8 cellular contexts compared by ENCODE assay signal in genomic region chr12:2876431-2877046, GRCh38. TPM values are rescaled to one million over a fixed set of nuclear protein-coding genes. Genes with fewer than 3 reads are reported as not detected.
DNase-seq lines count a peak whose midpoint lies in the region; ATAC-seq and TF ChIP-seq lines count a peak whose summit lies in the region.

No MANE protein-coding gene starts in this region.

- H3K27ac Mint-ChIP-seq in activated B cell treated with CpG ODN at 0.5 μM for 24 hours, result peak overlapping the region; percentile 65
- H3K27ac Mint-ChIP-seq in progenitor cell of endocrine pancreas, result peak overlapping the region; percentile 65

- H3K27ac ChIP-seq in HUES64 (ENCODE audit: low read depth, low read length), result peak overlapping the region; percentile 73

- ATAC-seq in GM21423 (IDR thresholded peaks at IDR 0.05; ENCODE audit: unreplicated experiment) (peak; percentile 32), activated B cell treated with CpG ODN at 0.5 μM for 24 hours (ENCODE audit: low read depth) (peak; percentile 20)

- H3K4me1 ChIP-seq in HUES64 (ENCODE audit: insufficient read depth, low read length), result peaks cover 11% of the 10 kb centered on the region

- H3K9me3 ChIP-seq in HUES64 (ENCODE audit: insufficient read depth, low read depth, low read length), result no peaks in the 10 kb centered on the region

- no peak for TF ChIP-seq CTCF in activated B cell treated with CpG ODN at 0.5 μM for 24 hours (IDR thresholded peaks at IDR 0.05)
- TF ChIP-seq CTCF in progenitor cell of endocrine pancreas (IDR thresholded peaks at IDR 0.05; ENCODE audit: unreplicated experiment), result no peak

- intact Hi-C loops in activated B cell treated with CpG ODN at 0.5 μM for 24 hours (cut with micrococcal nuclease), result loop anchor here (1.0 to 2.0 kb wide), 4 partner anchors 9 to 82 kb away; partner anchors contain the start of genes FKBP4, ITFG2 and TULP3

- peak overlapping the region; percentile 99 for H3K4me3 ChIP-seq in HUES64 (ENCODE audit: low read length)

- H3K27me3 Mint-ChIP-seq in activated B cell treated with CpG ODN at 0.5 μM for 24 hours (no peaks in the 10 kb centered on the region), progenitor cell of endocrine pancreas (no peaks in the 10 kb centered on the region)

- CTCF ChIA-PET in activated B cell treated with CpG ODN at 0.5 μM for 24 hours (lab: Charles Lee), result interaction anchor here (1.1 kb wide), 1 partner anchor 9 kb away, joined by 3 read pairs; no protein-coding TSS in a partner anchor

- peaks cover 9% of the 10 kb centered on the region for H3K36me3 Mint-ChIP-seq in activated B cell treated with CpG ODN at 0.5 μM for 24 hours (ENCODE audit: low read depth)
- peaks cover 11% of the 10 kb centered on the region for H3K36me3 Mint-ChIP-seq in progenitor cell of endocrine pancreas (ENCODE audit: insufficient read depth)

- peak overlapping the region; percentile 83 for H3K4me3 Mint-ChIP-seq in activated B cell treated with CpG ODN at 0.5 μM for 24 hours
- peak overlapping the region; percentile 71 for H3K4me3 Mint-ChIP-seq in progenitor cell of endocrine pancreas (ENCODE audit: low read depth)

- no peaks in the 10 kb centered on the region for H3K27me3 ChIP-seq in HUES64 (ENCODE audit: insufficient read depth, low read length)

- peak overlapping the region; percentile 96 for H3K9ac ChIP-seq in HUES64 (ENCODE audit: low read depth, low read length)

- H3K4me1 Mint-ChIP-seq in activated B cell treated with CpG ODN at 0.5 μM for 24 hours (peaks cover 28% of the 10 kb centered on the region), progenitor cell of endocrine pancreas (ENCODE audit: low read depth) (peaks cover 25% of the 10 kb centered on the region)

- H3K9me3 Mint-ChIP-seq in activated B cell treated with CpG ODN at 0.5 μM for 24 hours (no peaks in the 10 kb centered on the region), progenitor cell of endocrine pancreas (ENCODE audit: low read depth) (no peaks in the 10 kb centered on the region)

- POLR2A ChIA-PET in activated B cell treated with CpG ODN at 0.5 μM for 24 hours (lab: Charles Lee), result interaction anchor here (0.5 to 2.9 kb wide), 6 partner anchors 8 to 80 kb away, joined by 3 to 28 read pairs (median 11); partner anchors contain the start of gene TULP3

- DNase-seq in NCI-H1694 treated with DMSO at 0.1 percent for 48 hours (lab: John Stamatoyannopoulos, UW) (peak; percentile 23), NCI-H1694 (lab: John Stamatoyannopoulos, UW) (no peak), activated B cell treated with CpG ODN at 0.5 μM for 24 hours (no peak), foreskin melanocyte (peak; percentile 39), progenitor cell of endocrine pancreas (ENCODE audit: low spot score, unreplicated experiment) (no peak), mesenteric fat pad (ENCODE audit: low spot score) (no peak)

- H3K36me3 ChIP-seq in HUES64 (ENCODE audit: insufficient read depth, low read length), result peaks cover 46% of the 10 kb centered on the region

- 3% methylated on average over 38 of the region's 38 CpGs for WGBS in HUES64

RNA-seq across cellular contexts. Expression of gene FOXM1, which starts 0.4 kb away (rescaled TPM):
- polyA plus RNA-seq in HUES64 (2013, experiment 1 of 2), result 84.1 TPM
- polyA plus RNA-seq in HUES64 (2013, experiment 2 of 2), result 85.7 TPM
- total RNA-seq in activated B cell treated with CpG ODN at 0.5 μM for 24 hours (1.8 and 2.8 TPM in 2 replicates), progenitor cell of endocrine pancreas (80.8 and 92.2 TPM in 2 replicates), mesenteric fat pad (0.51 TPM)

RNA-seq across cellular contexts. Expression of gene RHNO1, which starts 0.5 kb away (rescaled TPM):
- 49.8 TPM for polyA plus RNA-seq in HUES64 (2013, experiment 1 of 2)
- 61.1 TPM for polyA plus RNA-seq in HUES64 (2013, experiment 2 of 2)
- total RNA-seq in activated B cell treated with CpG ODN at 0.5 μM for 24 hours (12.4 and 14.4 TPM in 2 replicates), progenitor cell of endocrine pancreas (54.3 and 57.7 TPM in 2 replicates), mesenteric fat pad (7.1 TPM)

RNA-seq across cellular contexts. Expression of gene TULP3, which starts 14.2 kb away (rescaled TPM):
- 18.7 TPM for polyA plus RNA-seq in HUES64 (2013, experiment 1 of 2)
- polyA plus RNA-seq in HUES64 (2013, experiment 2 of 2), result 21.3 TPM
- 7.0 and 7.3 TPM in 2 replicates for total RNA-seq in activated B cell treated with CpG ODN at 0.5 μM for 24 hours
- 31.3 and 35.1 TPM in 2 replicates for total RNA-seq in progenitor cell of endocrine pancreas
- total RNA-seq in mesenteric fat pad, result 18.0 TPM

RNA-seq across cellular contexts. Expression of gene TEX52, which starts 19.7 kb away (rescaled TPM):
- not detected for polyA plus RNA-seq in HUES64 (2013, experiment 1 of 2)
- not detected for polyA plus RNA-seq in HUES64 (2013, experiment 2 of 2)
- total RNA-seq in activated B cell treated with CpG ODN at 0.5 μM for 24 hours (not detected in 2 replicates), progenitor cell of endocrine pancreas (not detected in 2 replicates), mesenteric fat pad (not detected)

RNA-seq across cellular contexts. Expression of gene NRIP2, which starts 41.7 kb away (rescaled TPM):
- 0.15 TPM for polyA plus RNA-seq in HUES64 (2013, experiment 1 of 2)
- 0.19 TPM for polyA plus RNA-seq in HUES64 (2013, experiment 2 of 2)
- not detected in 2 replicates for total RNA-seq in activated B cell treated with CpG ODN at 0.5 μM for 24 hours
- not detected in 2 replicates for total RNA-seq in progenitor cell of endocrine pancreas
- 1.3 TPM for total RNA-seq in mesenteric fat pad

Comparison
In these comparisons a context has a peak if more than half of its experiments do, and no peak if none do; other contexts are left out.
1. DNase-seq: peak in NCI-H1694 treated with DMSO at 0.1 percent for 48 hours (single experiment) and foreskin melanocyte (single experiment); none in NCI-H1694 (single experiment), activated B cell treated with CpG ODN at 0.5 μM for 24 hours (single experiment), progenitor cell of endocrine pancreas (single experiment) and mesenteric fat pad (single experiment).
2. RNA of gene FOXM1, which starts 0.4 kb away (total RNA-seq): 80.8 to 92.2 TPM in progenitor cell of endocrine pancreas; 1.8 to 2.8 TPM in activated B cell treated with CpG ODN at 0.5 μM for 24 hours and 0.51 TPM in mesenteric fat pad (single experiment); every median in the first group is over 10 times any median in the second.